ENCODE assay signal across 8 cellular contexts in the genomic region with DNA sequence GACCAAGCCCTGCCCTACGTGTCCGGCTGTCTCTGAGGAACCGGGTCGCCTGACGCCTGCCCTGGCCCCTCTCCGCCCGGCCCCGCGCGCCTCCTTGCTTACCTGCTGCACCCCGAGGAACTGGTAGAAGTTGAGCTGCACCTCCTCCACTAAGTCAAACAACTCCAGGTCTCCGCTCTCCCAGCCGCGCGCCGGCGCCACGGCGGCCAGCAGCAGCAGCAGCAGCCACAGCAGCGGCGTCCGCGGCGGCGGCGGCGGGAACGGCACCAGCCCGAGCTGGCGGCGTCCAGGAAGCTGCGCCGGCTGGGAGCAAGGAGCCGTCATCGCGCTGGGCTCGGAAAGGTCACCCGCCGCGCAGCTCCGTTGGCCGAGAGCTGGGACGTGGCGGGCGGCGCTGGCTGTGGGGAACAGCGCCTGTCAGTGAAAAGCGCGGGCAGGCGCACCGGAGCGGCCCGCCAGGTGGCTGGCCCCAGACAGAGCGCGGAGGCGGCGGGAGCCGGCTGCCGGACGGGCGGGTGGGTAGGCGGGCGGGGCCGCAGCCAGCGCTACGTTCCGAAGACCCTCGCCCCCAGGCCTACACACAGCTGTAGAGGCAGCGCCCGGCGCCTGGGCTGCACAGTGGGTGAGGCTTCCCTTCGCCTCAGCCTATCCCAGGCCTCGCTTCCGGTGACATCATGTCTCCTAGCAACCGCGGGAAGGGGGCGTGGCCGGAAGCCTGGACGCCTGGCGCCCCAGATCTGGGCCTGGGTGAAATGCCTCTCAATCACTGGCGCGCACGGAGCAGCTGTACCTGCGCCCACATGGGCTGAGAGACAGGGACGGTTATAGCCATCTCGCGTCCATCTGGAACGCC. TPM values are rescaled to one million over a fixed set of nuclear protein-coding genes. Genes with fewer than 3 reads are reported as not detected.
DNase-seq lines count a peak whose midpoint lies in the region; ATAC-seq and TF ChIP-seq lines count a peak whose summit lies in the region.

TSS of gene DNAJC1 (minus strand) at position 620 of the 853 bp plus-strand sequence. CDS start at position 324, 296 bp downstream.

- peaks cover 29% of the 10 kb centered on the region for H3K4me1 Mint-ChIP-seq in T-helper 1 cell treated with Interleukin-12 subunit alpha and Interleukin-12 subunit beta and Interleukin-4 antibody, amounts not matched to agents 30 μg/mL and 1 μg/mL, for 36 hours (ENCODE audit: low read depth)
- peaks cover 23% of the 10 kb centered on the region for H3K4me1 Mint-ChIP-seq in progenitor cell of endocrine pancreas (ENCODE audit: low read depth)

- ATAC-seq in HG02885 (IDR thresholded peaks at IDR 0.05; ENCODE audit: poor library complexity, unreplicated experiment): peak; percentile 94
- ATAC-seq in left cardiac atrium: peak; percentile 99 to 100

- intact Hi-C loops in left cardiac atrium (cut with DNase I): loop anchor here in 1 of 2 donors (5.0 to 10.0 kb wide), 3 partner anchors 311 to 984 kb away; partner anchors contain the start of gene COMMD3

- peaks cover 4% of the 10 kb centered on the region for H3K36me3 Mint-ChIP-seq in T-helper 1 cell treated with Interleukin-12 subunit alpha and Interleukin-12 subunit beta and Interleukin-4 antibody, amounts not matched to agents 30 μg/mL and 1 μg/mL, for 36 hours (ENCODE audit: low read depth)
- peaks cover 6% of the 10 kb centered on the region for H3K36me3 Mint-ChIP-seq in progenitor cell of endocrine pancreas (ENCODE audit: insufficient read depth)

- peak within 1 kb of the TSS; percentile 98 for H3K27ac Mint-ChIP-seq in T-helper 1 cell treated with Interleukin-12 subunit alpha and Interleukin-12 subunit beta and Interleukin-4 antibody, amounts not matched to agents 30 μg/mL and 1 μg/mL, for 36 hours
- peak within 1 kb of the TSS; percentile 89 for H3K27ac Mint-ChIP-seq in progenitor cell of endocrine pancreas

- TF ChIP-seq CTCF in progenitor cell of endocrine pancreas (IDR thresholded peaks at IDR 0.05; ENCODE audit: unreplicated experiment): no peak

- H3K27me3 Mint-ChIP-seq in T-helper 1 cell treated with Interleukin-12 subunit alpha and Interleukin-12 subunit beta and Interleukin-4 antibody, amounts not matched to agents 30 μg/mL and 1 μg/mL, for 36 hours (ENCODE audit: low read depth): peaks cover 16% of the 10 kb centered on the region
- no peaks in the 10 kb centered on the region for H3K27me3 Mint-ChIP-seq in progenitor cell of endocrine pancreas

- peak; percentile 74 for TF ChIP-seq POLR2A in GM15510 (IDR thresholded peaks at IDR 0.05; ENCODE audit: borderline replicate concordance, extremely low read depth, insufficient read length)

- peak; percentile 90 for DNase-seq in NCI-H1694 (lab: John Stamatoyannopoulos, UW)
- DNase-seq in amniotic stem cell (lab: John Stamatoyannopoulos, UW): peak; percentile 90
- peak; percentile 98 for DNase-seq in left cardiac atrium
- peak; percentile 96 for DNase-seq in progenitor cell of endocrine pancreas (ENCODE audit: low spot score, unreplicated experiment)
- peak; percentile 99 for DNase-seq in ureter (ENCODE audit: low spot score)

- peak within 1 kb of the TSS; percentile 97 for H3K4me3 Mint-ChIP-seq in T-helper 1 cell treated with Interleukin-12 subunit alpha and Interleukin-12 subunit beta and Interleukin-4 antibody, amounts not matched to agents 30 μg/mL and 1 μg/mL, for 36 hours
- peak within 1 kb of the TSS; percentile 83 for H3K4me3 Mint-ChIP-seq in progenitor cell of endocrine pancreas (ENCODE audit: low read depth)

- H3K9me3 Mint-ChIP-seq in T-helper 1 cell treated with Interleukin-12 subunit alpha and Interleukin-12 subunit beta and Interleukin-4 antibody, amounts not matched to agents 30 μg/mL and 1 μg/mL, for 36 hours: no peaks in the 10 kb centered on the region
- H3K9me3 Mint-ChIP-seq in progenitor cell of endocrine pancreas (ENCODE audit: low read depth): peaks cover 8% of the 10 kb centered on the region

RNA-seq across cellular contexts. Expression of gene DNAJC1, which starts in this region (rescaled TPM):
- 10 to 100 TPM; 16.1 to 20.8 TPM for total RNA-seq in left cardiac atrium
- 28.5 and 29.1 TPM in 2 replicates for total RNA-seq in progenitor cell of endocrine pancreas
- 31.9 TPM for total RNA-seq in ureter

Comparison
In these comparisons a context has a peak if more than half of its experiments do, and no peak if none do; other contexts are left out.
1. Peak in every context shown above with its lines: DNase-seq and ATAC-seq.